ENCODE assay signal across 21 cellular contexts in the genomic region with DNA sequence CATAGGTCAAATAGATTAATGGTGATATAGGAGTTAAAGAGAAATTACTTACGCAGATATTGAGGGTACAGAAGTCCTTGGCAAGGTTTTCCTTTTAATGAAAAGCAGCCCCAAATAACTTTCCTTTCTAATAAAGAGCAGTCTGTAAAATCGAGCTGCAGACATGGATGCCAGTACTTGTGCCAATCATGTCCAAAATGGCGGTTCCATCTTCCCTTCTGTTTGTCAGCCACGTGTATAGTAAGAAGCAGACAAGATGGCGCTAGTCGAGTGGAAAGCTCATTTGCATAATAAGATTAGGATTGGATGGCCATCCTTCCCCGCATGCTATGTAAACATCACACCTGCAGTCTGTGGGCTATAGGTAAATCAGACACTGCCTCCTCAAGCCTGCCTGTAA.
"Had no signal": no experiment of that assay in that cellular context is flagged by ENCODE, and none has a peak within 500 bp of the region (broad histone marks: within the 10 kb centered on the region; RNA-seq: fewer than 3 reads in every experiment).

No MANE protein-coding gene starts in this region.

- H3K4me1 Mint-ChIP-seq: activated naive CD4-positive, alpha-beta T cell treated with anti-CD3 and anti-CD28 coated beads, Interleukin-2, amount 10 ng/mL, durations not matched to agents 7 days and 5 days; immature natural killer cell; nephron progenitor cell had no signal

- H3K4me3 Mint-ChIP-seq: activated CD4-positive, alpha-beta memory T cell treated with anti-CD3 and anti-CD28 coated beads for 36 hours; activated naive CD4-positive, alpha-beta T cell treated with anti-CD3 and anti-CD28 coated beads, Interleukin-2, amount 10 ng/mL, durations not matched to agents 7 days and 5 days; activated T-cell treated with anti-CD3 and anti-CD28 coated beads, Interleukin-2, amount 50 U/mL, for 72 hours; immature natural killer cell; nephron progenitor cell had no signal

- H3K27ac ChIP-seq: epithelial cell of prostate, lower lobe of right lung, pancreas, psoas muscle, right atrium auricular region, spleen, upper lobe of right lung had no signal

- H3K9me3 Mint-ChIP-seq: activated CD4-positive, alpha-beta memory T cell treated with anti-CD3 and anti-CD28 coated beads for 36 hours; activated naive CD4-positive, alpha-beta T cell treated with anti-CD3 and anti-CD28 coated beads, Interleukin-2, amount 10 ng/mL, durations not matched to agents 7 days and 5 days; activated T-cell treated with anti-CD3 and anti-CD28 coated beads, Interleukin-2, amount 50 U/mL, for 72 hours; immature natural killer cell had no signal

- H3K9me3 ChIP-seq: lower lobe of right lung, mucosa of descending colon, pancreas, psoas muscle, right atrium auricular region, spleen, upper lobe of right lung had no signal

- ATAC-seq: activated T-cell treated with anti-CD3 and anti-CD28 coated beads, Interleukin-2, amount 50 U/mL, for 72 hours; left lobe of liver; lower lobe of right lung; mucosa of descending colon; pancreas; psoas muscle; upper lobe of right lung had no signal

- H3K4me3 ChIP-seq: lower lobe of right lung, mucosa of descending colon, pancreas, psoas muscle, right atrium auricular region, spleen, upper lobe of right lung had no signal

- H3K36me3 Mint-ChIP-seq: activated CD4-positive, alpha-beta memory T cell treated with anti-CD3 and anti-CD28 coated beads for 36 hours; activated naive CD4-positive, alpha-beta T cell treated with anti-CD3 and anti-CD28 coated beads, Interleukin-2, amount 10 ng/mL, durations not matched to agents 7 days and 5 days had no signal

- DNase-seq: activated CD4-positive, alpha-beta memory T cell treated with anti-CD3 and anti-CD28 coated beads for 36 hours; activated CD4-positive, alpha-beta T cell treated with anti-CD3 and anti-CD28 coated beads for 48 hours; activated effector memory CD4-positive, alpha-beta T cell treated with anti-CD3 and anti-CD28 coated beads, Interleukin-2, amount 50 U/mL, for 16 hours; activated naive CD4-positive, alpha-beta T cell treated with anti-CD3 and anti-CD28 coated beads, Interleukin-2, amount 10 ng/mL, durations not matched to agents 7 days and 5 days; activated T-cell treated with anti-CD3 and anti-CD28 coated beads, Interleukin-2, amount 50 U/mL, for 72 hours; amygdala; foreskin fibroblast; immature natural killer cell; lower lobe of right lung; mesendoderm; mucosa of descending colon; nephron progenitor cell; pancreas; psoas muscle; spleen; stimulated activated CD4-positive, alpha-beta T cell treated with anti-CD3 and anti-CD28 coated beads, Interleukin-4, amount 100 ng/mL, for 1 hour; stimulated activated naive CD4-positive, alpha-beta T cell treated with Interleukin-2 at 50 U/mL for 16 hours; upper lobe of right lung had no signal

- H3K27me3 ChIP-seq: pancreas, right atrium auricular region, spleen, upper lobe of right lung had no signal

- H3K4me1 ChIP-seq: lower lobe of right lung, pancreas, right atrium auricular region, spleen, upper lobe of right lung had no signal

- H3K36me3 ChIP-seq: lower lobe of right lung, pancreas, right atrium auricular region, spleen, upper lobe of right lung had no signal

- H3K27ac Mint-ChIP-seq: activated CD4-positive, alpha-beta memory T cell treated with anti-CD3 and anti-CD28 coated beads for 36 hours; activated naive CD4-positive, alpha-beta T cell treated with anti-CD3 and anti-CD28 coated beads, Interleukin-2, amount 10 ng/mL, durations not matched to agents 7 days and 5 days; activated T-cell treated with anti-CD3 and anti-CD28 coated beads, Interleukin-2, amount 50 U/mL, for 72 hours; immature natural killer cell; nephron progenitor cell had no signal
